ENCODE assay signal across 21 cellular contexts in the genomic region with DNA sequence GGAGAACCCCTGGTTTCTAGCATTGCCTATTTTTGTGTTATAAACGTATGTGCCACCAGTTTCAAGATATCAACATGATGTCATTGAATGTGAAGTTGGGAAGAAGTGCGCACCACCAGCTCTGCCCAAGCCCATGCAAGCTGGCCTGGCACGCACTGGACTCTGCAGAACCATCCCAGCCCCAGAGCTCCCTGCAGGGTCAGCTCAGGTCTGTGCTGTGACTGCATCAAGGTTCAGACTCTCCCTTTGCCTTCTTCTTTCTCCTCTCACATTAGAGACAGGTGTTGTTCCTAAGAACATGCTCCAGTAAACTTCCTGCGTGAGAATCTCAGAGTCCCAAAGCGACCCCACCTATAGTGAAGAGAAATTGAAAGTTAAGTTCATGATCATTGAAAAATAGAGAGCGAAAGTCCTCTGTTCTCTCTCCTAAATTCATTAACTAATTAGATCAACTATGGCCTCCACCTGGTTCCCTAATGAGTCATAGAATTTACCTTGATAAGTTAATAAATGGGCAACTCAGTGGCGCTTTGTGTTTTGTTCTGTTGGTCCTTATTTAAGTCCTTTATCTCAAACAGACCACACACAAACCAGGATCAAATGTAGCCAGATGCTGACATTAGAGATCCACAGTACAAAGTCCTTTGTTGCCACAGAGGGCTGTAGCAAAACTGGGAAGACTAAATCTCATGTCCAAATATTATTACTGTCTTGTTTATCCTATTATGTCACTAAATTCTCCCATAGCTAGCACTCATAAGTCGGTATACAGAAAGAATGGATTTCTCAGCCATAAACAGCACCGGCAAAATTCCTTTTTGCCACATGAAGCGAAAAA.
DNase-seq lines count a peak whose midpoint lies in the region; ATAC-seq and TF ChIP-seq lines count a peak whose summit lies in the region.
"Had no signal": no experiment of that assay in that cellular context is flagged by ENCODE, and none has a peak within 500 bp of the region (broad histone marks: within the 10 kb centered on the region; RNA-seq: fewer than 3 reads in every experiment).

No MANE protein-coding gene starts in this region.

- ATAC-seq in GM19025 (IDR thresholded peaks at IDR 0.05; ENCODE audit: low read depth, unreplicated experiment) (peak; percentile 63), GM23338 (peak; percentile 38; the same call in 2 of the 3 replicates), HG03457 (IDR thresholded peaks at IDR 0.05; ENCODE audit: unreplicated experiment) (peak; percentile 91), left lobe of liver (peak; percentile 92)
- ATAC-seq: activated CD4-positive, CD25-positive, alpha-beta regulatory T cell treated with anti-CD3 and anti-CD28 coated beads, Interleukin-2, amount 50 U/mL, for 24 hours; activated CD8-positive, alpha-beta memory T cell treated with anti-CD3 and anti-CD28 coated beads, Interleukin-2, amount 10 ng/mL, durations not matched to agents 7 days and 5 days; stimulated activated naive CD8-positive, alpha-beta T cell treated with anti-CD3 and anti-CD28 coated beads, Interleukin-15, amount 100 ng/mL, for 72 hours had no signal

- H3K36me3 ChIP-seq in GM23338 (ENCODE audit: insufficient read depth): no peaks in the 10 kb centered on the region
- no peaks in the 10 kb centered on the region for H3K36me3 ChIP-seq in suprapubic skin
- H3K36me3 ChIP-seq in esophagus squamous epithelium: no peaks in the 10 kb centered on the region
- H3K36me3 ChIP-seq: MG63 had no signal

- TF ChIP-seq CTCF in GM23338 (conservative IDR thresholded peaks at IDR 0.05; ENCODE audit: low read depth in 2 of 2) (no peak), suprapubic skin (IDR thresholded peaks at IDR 0.05) (no peak), esophagus squamous epithelium (IDR thresholded peaks at IDR 0.05) (no peak)

- H3K9me2 ChIP-seq in GM23338 (ENCODE audit: insufficient read depth): no peaks in the 10 kb centered on the region

- 90% methylated on average over 9 of the region's 10 CpGs for WGBS in suprapubic skin
- WGBS in esophagus squamous epithelium, 2 donors: 63 to 72% methylated on average over 7 to 10 of the region's 10 CpGs

- H3K27me3 Mint-ChIP-seq in GM23338 (ENCODE audit: insufficient read depth, low read depth, poor library complexity): peaks cover 2% of the 10 kb centered on the region
- H3K27me3 Mint-ChIP-seq: activated CD8-positive, alpha-beta memory T cell treated with anti-CD3 and anti-CD28 coated beads, Interleukin-2, amount 10 ng/mL, durations not matched to agents 7 days and 5 days; stimulated activated naive CD8-positive, alpha-beta T cell treated with anti-CD3 and anti-CD28 coated beads, Interleukin-15, amount 100 ng/mL, for 72 hours had no signal

- no peaks in the 10 kb centered on the region for H3K4me1 Mint-ChIP-seq in GM23338
- H3K4me1 Mint-ChIP-seq: activated CD8-positive, alpha-beta memory T cell treated with anti-CD3 and anti-CD28 coated beads, Interleukin-2, amount 10 ng/mL, durations not matched to agents 7 days and 5 days; stimulated activated naive CD8-positive, alpha-beta T cell treated with anti-CD3 and anti-CD28 coated beads, Interleukin-15, amount 100 ng/mL, for 72 hours had no signal

- H3K27ac ChIP-seq in GM23338 (ENCODE audit: low read depth) (no peak overlapping the region), suprapubic skin (no peak overlapping the region), esophagus squamous epithelium (no peak overlapping the region)

- H3K79me2 ChIP-seq in GM23338 (replicated peaks; ENCODE audit: insufficient read depth): no peaks in the 10 kb centered on the region

- peaks cover 15% of the 10 kb centered on the region for H3K36me3 Mint-ChIP-seq in GM23338 (ENCODE audit: low read depth)
- H3K36me3 Mint-ChIP-seq: activated CD8-positive, alpha-beta memory T cell treated with anti-CD3 and anti-CD28 coated beads, Interleukin-2, amount 10 ng/mL, durations not matched to agents 7 days and 5 days had no signal

- TF ChIP-seq EP300 in suprapubic skin (IDR thresholded peaks at IDR 0.05): no peak

- no peaks in the 10 kb centered on the region for H4K20me1 ChIP-seq in GM23338 (replicated peaks; ENCODE audit: insufficient read depth)

- H3K9me3 ChIP-seq in suprapubic skin: no peaks in the 10 kb centered on the region
- H3K9me3 ChIP-seq in esophagus squamous epithelium: no peaks in the 10 kb centered on the region
- H3K9me3 ChIP-seq: MG63 had no signal

- no peak overlapping the region for H2AFZ ChIP-seq in GM23338

- H3K4me3 Mint-ChIP-seq in GM23338: no peak overlapping the region
- H3K4me3 Mint-ChIP-seq: activated CD8-positive, alpha-beta memory T cell treated with anti-CD3 and anti-CD28 coated beads, Interleukin-2, amount 10 ng/mL, durations not matched to agents 7 days and 5 days; HFFc6; stimulated activated naive CD8-positive, alpha-beta T cell treated with anti-CD3 and anti-CD28 coated beads, Interleukin-15, amount 100 ng/mL, for 72 hours; T-helper 2 cell treated with Interferon-gamma antibody and Interleukin-4, amounts not matched to agents 5 μg/mL and 100 μg/mL, for 36 hours had no signal

- TF ChIP-seq POLR2A in suprapubic skin (IDR thresholded peaks at IDR 0.05) (no peak), esophagus squamous epithelium (IDR thresholded peaks at IDR 0.05) (no peak)

- H3K4me3 ChIP-seq in GM23338 (no peak overlapping the region), suprapubic skin (no peak overlapping the region), esophagus squamous epithelium (no peak overlapping the region)
- H3K4me3 ChIP-seq: MG63 had no signal

- H3F3A ChIP-seq in GM23338 (replicated peaks; ENCODE audit: low read depth): no peaks in the 10 kb centered on the region

- no peak overlapping the region for H3K4me2 ChIP-seq in GM23338

- no peak overlapping the region for H3K27ac Mint-ChIP-seq in GM23338
- H3K27ac Mint-ChIP-seq: activated CD8-positive, alpha-beta memory T cell treated with anti-CD3 and anti-CD28 coated beads, Interleukin-2, amount 10 ng/mL, durations not matched to agents 7 days and 5 days; HFFc6; stimulated activated naive CD8-positive, alpha-beta T cell treated with anti-CD3 and anti-CD28 coated beads, Interleukin-15, amount 100 ng/mL, for 72 hours; T-helper 2 cell treated with Interferon-gamma antibody and Interleukin-4, amounts not matched to agents 5 μg/mL and 100 μg/mL, for 36 hours had no signal

- H3K4me1 ChIP-seq in GM23338 (ENCODE audit: insufficient read depth) (no peaks in the 10 kb centered on the region), suprapubic skin (no peaks in the 10 kb centered on the region), esophagus squamous epithelium (no peaks in the 10 kb centered on the region)

- H3K27me3 ChIP-seq in GM23338 (ENCODE audit: insufficient read depth): no peaks in the 10 kb centered on the region
- no peaks in the 10 kb centered on the region for H3K27me3 ChIP-seq in suprapubic skin
- no peaks in the 10 kb centered on the region for H3K27me3 ChIP-seq in esophagus squamous epithelium
- H3K27me3 ChIP-seq: MG63 had no signal

- DNase-seq in GM23338 (ENCODE audit: low spot score): no peak
- DNase-seq in left lobe of liver (ENCODE audit: low spot score): peak; percentile 68
- no peak for DNase-seq in suprapubic skin (ENCODE audit: low spot score in 2 of 2)
- DNase-seq in esophagus squamous epithelium (lab: John Stamatoyannopoulos, UW): no peak
- no peak for DNase-seq in superior temporal gyrus (ENCODE audit: extremely low spot score)
- DNase-seq in stimulated activated CD8-positive, alpha-beta memory T cell treated with anti-CD3 and anti-CD28 coated beads, Interleukin-4, amount 100 ng/mL, for 48 hours: no peak
- DNase-seq: ACHN; activated CD8-positive, alpha-beta memory T cell treated with anti-CD3 and anti-CD28 coated beads, Interleukin-2, amount 10 ng/mL, durations not matched to agents 7 days and 5 days; activated effector memory CD4-positive, alpha-beta T cell treated with Interleukin-2 at 50 U/mL for 16 hours; cerebellar nuclear complex; HFFc6; MG63; NCI-H2081 treated with DMSO at 0.1 percent for 48 hours; NCI-H524; SIG-M5; stimulated activated CD4-positive, alpha-beta T cell treated with anti-CD3 and anti-CD28 coated beads, Interleukin-12 subunit alpha, Interleukin-12 subunit beta, amount 100 ng/mL, for 4 hours; stimulated activated naive CD8-positive, alpha-beta T cell treated with anti-CD3 and anti-CD28 coated beads, Interleukin-15, amount 100 ng/mL, for 72 hours had no signal

- intact Hi-C loops in esophagus squamous epithelium (cut with DNase I): no loop called here

- peaks cover 7% of the 10 kb centered on the region for H3K9me3 Mint-ChIP-seq in GM23338
- H3K9me3 Mint-ChIP-seq: stimulated activated naive CD8-positive, alpha-beta T cell treated with anti-CD3 and anti-CD28 coated beads, Interleukin-15, amount 100 ng/mL, for 72 hours; T-helper 2 cell treated with Interferon-gamma antibody and Interleukin-4, amounts not matched to agents 5 μg/mL and 100 μg/mL, for 36 hours had no signal

TF ChIP-seq in GM23338, 12 proteins besides CTCF, POLR2A, EP300 and RAD21 (continues in another document):
- TF ChIP-seq EZH2 (IDR thresholded peaks at IDR 0.05; ENCODE audit: low read depth, unreplicated experiment): no peak

Comparison
In these comparisons a context has a peak if more than half of its experiments do, and no peak if none do; other contexts are left out.
1. ATAC-seq: peak in every context shown above with its lines; median percentile 92 in left lobe of liver; 91 in HG03457; 63 in GM19025; 38 in GM23338.